In genomic region chr5:109450129-109450877, GRCh38 we compare ENCODE assay signal across 1 cellular context.
TF ChIP-seq lines count a peak whose summit lies in the region.

No MANE protein-coding gene starts in this region.

TF ChIP-seq in GM23338, 12 proteins besides CTCF, POLR2A, EP300 and RAD21 (continued from another document):
- no peak for TF ChIP-seq ZNF462 (CRISPR knock-in tag; IDR thresholded peaks at IDR 0.05)
TF ChIP-seq in GM23338: peak in this region for 0.
